Comparison of ENCODE assay signal across 23 cellular contexts in genomic region chr7:134708692-134709091, GRCh38.
"Had no signal": no experiment of that assay in that cellular context is flagged by ENCODE, and none has a peak within 500 bp of the region (broad histone marks: within the 10 kb centered on the region; RNA-seq: fewer than 3 reads in every experiment).

No MANE protein-coding gene starts in this region.

- H3K27ac ChIP-seq: foreskin keratinocyte, heart right ventricle, stomach, upper lobe of left lung had no signal

- H3K4me3 Mint-ChIP-seq: activated CD4-positive, alpha-beta memory T cell treated with anti-CD3 and anti-CD28 coated beads for 36 hours; activated CD4-positive, alpha-beta T cell treated with anti-CD3 and anti-CD28 coated beads, Interleukin-2, amount 10 ng/mL, durations not matched to agents 24 days and 14 days; activated T-helper 1 cell treated with anti-CD3 and anti-CD28 coated beads, Interleukin-12 subunit alpha, Interleukin-12 subunit beta, Interleukin-2, Interleukin-4 antibody, amounts not matched to agents 30 ng/mL and 10 ng/mL and 1 ng/mL, durations not matched to agents 14 hours and 24 hours and 36 hours; natural killer cell; stimulated activated naive B cell treated with anti-CD40 and anti-IgM and Interleukin-4, amounts not matched to agents 10 μg/mL and 1 μg/mL and 100 μg/mL, for 72 hours had no signal

- H3K27ac Mint-ChIP-seq: activated CD4-positive, alpha-beta memory T cell treated with anti-CD3 and anti-CD28 coated beads for 36 hours; activated CD4-positive, alpha-beta T cell treated with anti-CD3 and anti-CD28 coated beads, Interleukin-2, amount 10 ng/mL, durations not matched to agents 24 days and 14 days; activated T-helper 1 cell treated with anti-CD3 and anti-CD28 coated beads, Interleukin-12 subunit alpha, Interleukin-12 subunit beta, Interleukin-2, Interleukin-4 antibody, amounts not matched to agents 30 ng/mL and 10 ng/mL and 1 ng/mL, durations not matched to agents 14 hours and 24 hours and 36 hours; natural killer cell; stimulated activated naive B cell treated with anti-CD40 and anti-IgM and Interleukin-4, amounts not matched to agents 10 μg/mL and 1 μg/mL and 100 μg/mL, for 72 hours had no signal

- H3K4me1 Mint-ChIP-seq: stimulated activated naive B cell treated with anti-CD40 and anti-IgM and Interleukin-4, amounts not matched to agents 10 μg/mL and 1 μg/mL and 100 μg/mL, for 72 hours had no signal

- H3K9me3 ChIP-seq: heart right ventricle, stomach, upper lobe of left lung had no signal

- H3K9me3 Mint-ChIP-seq: activated CD4-positive, alpha-beta memory T cell treated with anti-CD3 and anti-CD28 coated beads for 36 hours; activated CD4-positive, alpha-beta T cell treated with anti-CD3 and anti-CD28 coated beads, Interleukin-2, amount 10 ng/mL, durations not matched to agents 24 days and 14 days; activated T-helper 1 cell treated with anti-CD3 and anti-CD28 coated beads, Interleukin-12 subunit alpha, Interleukin-12 subunit beta, Interleukin-2, Interleukin-4 antibody, amounts not matched to agents 30 ng/mL and 10 ng/mL and 1 ng/mL, durations not matched to agents 14 hours and 24 hours and 36 hours; natural killer cell; stimulated activated naive B cell treated with anti-CD40 and anti-IgM and Interleukin-4, amounts not matched to agents 10 μg/mL and 1 μg/mL and 100 μg/mL, for 72 hours had no signal

- H3K27me3 ChIP-seq: foreskin keratinocyte, heart right ventricle, stomach, upper lobe of left lung had no signal

- ATAC-seq: esophagus mucosa; foreskin keratinocyte; heart right ventricle; natural killer cell; stimulated activated naive B cell treated with anti-CD40 and anti-IgM and Interleukin-4, amounts not matched to agents 10 μg/mL and 1 μg/mL and 100 μg/mL, for 72 hours had no signal

- H3K36me3 Mint-ChIP-seq: activated CD4-positive, alpha-beta memory T cell treated with anti-CD3 and anti-CD28 coated beads for 36 hours; natural killer cell; stimulated activated naive B cell treated with anti-CD40 and anti-IgM and Interleukin-4, amounts not matched to agents 10 μg/mL and 1 μg/mL and 100 μg/mL, for 72 hours had no signal

- DNase-seq: activated CD4-positive, alpha-beta memory T cell treated with anti-CD3 and anti-CD28 coated beads for 36 hours; activated CD4-positive, alpha-beta T cell treated with anti-CD3 and anti-CD28 coated beads, Interleukin-2, amount 10 ng/mL, durations not matched to agents 24 days and 14 days; activated CD4-positive, CD25-positive, alpha-beta regulatory T cell treated with anti-CD3 and anti-CD28 coated beads, Interleukin-2, amount 50 U/mL, for 72 hours; activated CD8-positive, alpha-beta memory T cell treated with anti-CD3 and anti-CD28 coated beads, Interleukin-2, amount 50 U/mL, for 4 hours; activated gamma-delta T cell treated with Interleukin-2 at 50 U/mL for 16 hours; activated naive CD4-positive, alpha-beta T cell treated with anti-CD3 and anti-CD28 coated beads, Interleukin-2, amount 50 U/mL, for 16 hours; activated T-cell treated with anti-CD3 and anti-CD28 coated beads, Interleukin-2, amount 50 U/mL, for 1 hour; amniotic stem cell; caudate nucleus; foreskin keratinocyte; heart right ventricle; kidney glomerular epithelial cell; mesendoderm; natural killer cell; stimulated activated CD4-positive, alpha-beta T cell treated with anti-CD3 and anti-CD28 coated beads, Interleukin-15, amount 100 ng/mL, for 24 hours; stimulated activated CD4-positive, alpha-beta T cell treated with anti-CD3 and anti-CD28 coated beads, Interleukin-2, amount 100 ng/mL, for 24 hours; stimulated activated naive B cell treated with anti-CD40 and anti-IgM and Interleukin-4, amounts not matched to agents 10 μg/mL and 1 μg/mL and 100 μg/mL, for 72 hours; stomach; T-helper 2 cell; upper lobe of left lung had no signal

- H3K27me3 Mint-ChIP-seq: activated CD4-positive, alpha-beta memory T cell treated with anti-CD3 and anti-CD28 coated beads for 36 hours had no signal

- H3K4me3 ChIP-seq: heart right ventricle, lung, stomach, upper lobe of left lung had no signal

- H3K4me1 ChIP-seq: upper lobe of left lung had no signal

- H3K36me3 ChIP-seq: heart right ventricle, stomach, upper lobe of left lung had no signal
